33 cellular contexts compared by ENCODE assay signal in the genomic region with DNA sequence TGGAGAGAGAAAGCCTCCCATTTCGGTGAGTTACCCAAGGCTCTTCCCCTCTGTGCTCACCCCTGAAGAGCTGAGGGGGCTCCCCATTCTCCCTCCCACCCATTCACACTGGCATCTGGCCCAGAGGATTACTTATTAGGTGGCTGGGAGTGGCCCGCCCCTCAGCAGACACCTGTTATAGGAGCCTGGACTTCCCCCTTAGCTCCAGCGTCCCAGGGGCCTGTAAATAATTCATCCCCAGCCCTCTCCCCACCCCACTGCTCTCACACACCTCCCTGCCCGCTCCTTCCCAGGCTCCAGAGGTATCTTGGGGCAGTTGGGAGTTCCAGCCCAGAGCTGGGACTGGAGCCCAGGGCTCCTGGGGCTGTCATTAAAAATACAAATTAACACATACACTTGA. TPM values are rescaled to one million over a fixed set of nuclear protein-coding genes. Genes with fewer than 3 reads are reported as not detected.
DNase-seq lines count a peak whose midpoint lies in the region; ATAC-seq, FAIRE-seq and TF ChIP-seq lines count a peak whose summit lies in the region.
"Had no signal": no experiment of that assay in that cellular context is flagged by ENCODE, and none has a peak within 500 bp of the region (broad histone marks: within the 10 kb centered on the region; RNA-seq: fewer than 3 reads in every experiment).

No MANE protein-coding gene starts in this region.

- intact Hi-C loops in colonic mucosa (cut with DNase I), result no loop called here
- intact Hi-C loops in thyroid gland (cut with DNase I), result no loop called here

- H3K4me3 ChIP-seq in colonic mucosa (no peak overlapping the region), thoracic aorta (no peak overlapping the region), thyroid gland (replicated peaks in 1 of 3) (no peak overlapping the region)
- H3K4me3 ChIP-seq: lower lobe of right lung, SK-N-MC, suprapubic skin had no signal

- DNase-seq in colonic mucosa (peak; percentile 81), thoracic aorta (ENCODE audit: low spot score) (no peak), RCC 7860 (ENCODE audit: low spot score) (no peak), thyroid gland (no peak)
- DNase-seq: activated CD8-positive, alpha-beta memory T cell treated with anti-CD3 and anti-CD28 coated beads, Interleukin-2, amount 50 U/mL, for 48 hours; activated naive CD8-positive, alpha-beta T cell treated with anti-CD3 and anti-CD28 coated beads for 36 hours; CD4-positive, CD25-positive, alpha-beta regulatory T cell; cerebellar nuclear complex; effector CD8-positive, alpha-beta T cell; foreskin melanocyte; HCEC 1CT; hypothalamus; lower lobe of right lung; NCI-H1417; NCI-H2107; NCI-H510A treated with DMSO at 0.1 percent for 48 hours; RPMI8226; stimulated activated CD4-positive, alpha-beta T cell treated with anti-CD3 and anti-CD28 coated beads, Interleukin-1b, Interleukin-23, amount 100 ng/mL, for 48 hours had no signal

- no peak for TF ChIP-seq POLR2A in thyroid gland (IDR thresholded peaks at IDR 0.05)

- peak; percentile 58 for ATAC-seq in GM19438 (IDR thresholded peaks at IDR 0.05; ENCODE audit: low read depth, unreplicated experiment)
- ATAC-seq in HG02798 (IDR thresholded peaks at IDR 0.05; ENCODE audit: poor library complexity, unreplicated experiment), result peak; percentile 38
- no peak for ATAC-seq in thoracic aorta (ENCODE audit: insufficient number of reproducible peaks, low FRiP score, low read depth)
- ATAC-seq in GM18858 (IDR thresholded peaks at IDR 0.05; ENCODE audit: unreplicated experiment), result no peak
- ATAC-seq in HG03439 (IDR thresholded peaks at IDR 0.05; ENCODE audit: unreplicated experiment), result no peak
- ATAC-seq: lower lobe of right lung; stimulated activated effector memory CD8-positive, alpha-beta T cell treated with anti-CD3 and anti-CD28 coated beads, Interleukin-12 subunit alpha, Interleukin-12 subunit beta, amount 100 ng/mL, for 72 hours had no signal

- FAIRE-seq in RCC 7860 (lab: Jason Lieb, UNC), result no peak
- FAIRE-seq: G401.6, islet of Langerhans had no signal

- no peak for TF ChIP-seq CTCF in colonic mucosa (IDR thresholded peaks at IDR 0.05)
- no peak for TF ChIP-seq CTCF in thoracic aorta (IDR thresholded peaks at IDR 0.05)
- TF ChIP-seq CTCF in thyroid gland (IDR thresholded peaks at IDR 0.05), result no peak

- 58 to 80% methylated on average over 4 of the region's 4 CpGs for WGBS in thyroid gland, 2 donors

- no peaks in the 10 kb centered on the region for H3K9me3 ChIP-seq in colonic mucosa
- no peaks in the 10 kb centered on the region for H3K9me3 ChIP-seq in thoracic aorta
- no peaks in the 10 kb centered on the region for H3K9me3 ChIP-seq in thyroid gland
- H3K9me3 ChIP-seq: lower lobe of right lung, suprapubic skin had no signal

- H3K4me1 ChIP-seq in colonic mucosa, result peaks cover 35% of the 10 kb centered on the region
- peaks cover 25 to 77% of the 10 kb centered on the region in 2 donors for H3K4me1 ChIP-seq in thoracic aorta (ENCODE audit: control insufficient read depth in 1 of 2, low read depth in 2 of 2)
- peaks cover 10 to 36% of the 10 kb centered on the region in 2 donors for H3K4me1 ChIP-seq in thyroid gland

- H3K27me3 ChIP-seq in colonic mucosa (no peaks in the 10 kb centered on the region), thoracic aorta (replicated peaks; ENCODE audit: insufficient read depth) (no peaks in the 10 kb centered on the region), thyroid gland (no peaks in the 10 kb centered on the region)
- H3K27me3 ChIP-seq: suprapubic skin had no signal

- H3K27ac ChIP-seq in colonic mucosa, result peak overlapping the region; percentile 91
- H3K27ac ChIP-seq in thoracic aorta, result peak overlapping the region; percentile 68 to 91
- H3K27ac ChIP-seq in thyroid gland, result no peak overlapping the region
- H3K27ac ChIP-seq: HL-60, lower lobe of right lung, SK-N-MC had no signal

- H3K36me3 ChIP-seq in colonic mucosa (no peaks in the 10 kb centered on the region), thoracic aorta (no peaks in the 10 kb centered on the region), thyroid gland (no peaks in the 10 kb centered on the region)
- H3K36me3 ChIP-seq: lower lobe of right lung, suprapubic skin had no signal

- peak overlapping the region in 1 of 2 donors; percentile 74 for H3K9ac ChIP-seq in colonic mucosa (ENCODE audit: low read depth in 2 of 2, low read length in 2 of 2)

RNA-seq across cellular contexts. Expression of gene SLC6A7, which starts 11.6 kb away (rescaled TPM):
- 10 to 100 TPM in 1 of 2 donors, 1 to 10 TPM in 1; 5.0 to 24.9 TPM for total RNA-seq in colonic mucosa
- total RNA-seq in thoracic aorta, result not detected
- total RNA-seq in thyroid gland, result not detected
- total RNA-seq: activated naive CD8-positive, alpha-beta T cell treated with anti-CD3 and anti-CD28 coated beads for 36 hours; CD4-positive, CD25-positive, alpha-beta regulatory T cell; lower lobe of right lung; M059J; mucosa of gallbladder; pulmonary artery endothelial cell; skeletal muscle tissue; suprapubic skin; T-helper 2 cell treated with Interferon-gamma antibody and Interleukin-4, amounts not matched to agents 100 ng/mL and 5 ng/mL, for 36 hours had no signal

RNA-seq across cellular contexts. Expression of gene CDX1, which starts 11.7 kb away (rescaled TPM):
- total RNA-seq in colonic mucosa (100 to 1,000 TPM; 299 to 498 TPM), thoracic aorta (not detected), thyroid gland (not detected)
- total RNA-seq: activated naive CD8-positive, alpha-beta T cell treated with anti-CD3 and anti-CD28 coated beads for 36 hours; CD4-positive, CD25-positive, alpha-beta regulatory T cell; lower lobe of right lung; M059J; pulmonary artery endothelial cell; skeletal muscle tissue; T-helper 2 cell treated with Interferon-gamma antibody and Interleukin-4, amounts not matched to agents 100 ng/mL and 5 ng/mL, for 36 hours had no signal

RNA-seq across cellular contexts. Expression of gene PDGFRB, which starts 22.6 kb away (rescaled TPM):
- total RNA-seq in colonic mucosa (10 to 100 TPM in 1 of 2 donors, 1 to 10 TPM in 1; 8.6 to 18.1 TPM), thoracic aorta (100 to 1,000 TPM; 362 to 421 TPM), thyroid gland (100 to 1,000 TPM in 2 of 4 donors, 10 to 100 TPM in 2; 47.3 to 108 (median 84.8) TPM)
- total RNA-seq: CD4-positive, CD25-positive, alpha-beta regulatory T cell had no signal

Comparison
In these comparisons a context has a peak if more than half of its experiments do, and no peak if none do; other contexts are left out.
1. ATAC-seq: peak in GM19438 (single experiment) and HG02798 (single experiment); none in thoracic aorta (single experiment), GM18858 (single experiment) and HG03439 (single experiment).
2. H3K27ac ChIP-seq: peak in colonic mucosa (single experiment) and thoracic aorta (2 of 2); none in thyroid gland (0 of 3).
3. RNA of gene SLC6A7, which starts 11.6 kb away (total RNA-seq): 5.0 to 24.9 TPM in colonic mucosa; not detected in thoracic aorta and not detected in thyroid gland; every median in the first group is over 4 times any median in the second.
4. RNA of gene CDX1, which starts 11.7 kb away (total RNA-seq): 299 to 498 TPM in colonic mucosa; not detected in thoracic aorta and not detected in thyroid gland; every median in the first group is over 100 times any median in the second.